Comparison of ENCODE assay signal across 30 cellular contexts in genomic region chr1:30882678-30883388, GRCh38. TPM values are rescaled to one million over a fixed set of nuclear protein-coding genes. Genes with fewer than 3 reads are reported as not detected.
DNase-seq lines count a peak whose midpoint lies in the region; ATAC-seq and TF ChIP-seq lines count a peak whose summit lies in the region.
"Had no signal": no experiment of that assay in that cellular context is flagged by ENCODE, and none has a peak within 500 bp of the region (broad histone marks: within the 10 kb centered on the region; RNA-seq: fewer than 3 reads in every experiment).

No MANE protein-coding gene starts in this region.

- no peaks in the 10 kb centered on the region for H3K36me3 ChIP-seq in adrenal gland (replicated peaks in 1 of 2)
- H3K36me3 ChIP-seq: gastrocnemius medialis, Peyer's patch had no signal

- no peaks in the 10 kb centered on the region for H3K9me3 ChIP-seq in adrenal gland (replicated peaks in 1 of 3)
- H3K9me3 ChIP-seq: body of pancreas, Caco-2, gastrocnemius medialis, Peyer's patch had no signal

- no peak overlapping the region for H3K4me3 Mint-ChIP-seq in stimulated activated memory B cell treated with anti-CD40 and anti-IgM and Interleukin-4, amounts not matched to agents 10 μg/mL and 1 μg/mL and 100 μg/mL, for 72 hours
- H3K4me3 Mint-ChIP-seq: activated CD4-positive, alpha-beta memory T cell treated with anti-CD3 and anti-CD28 coated beads for 36 hours; activated T-cell treated with anti-CD3 and anti-CD28 coated beads, Interleukin-2, amount 50 U/mL, for 72 hours; CD14-positive monocyte; mesothelial cell of epicardium; naive thymus-derived CD8-positive, alpha-beta T cell; T-helper 2 cell treated with Interferon-gamma antibody and Interleukin-4, amounts not matched to agents 5 μg/mL and 100 μg/mL, for 36 hours had no signal

- intact Hi-C loops in adrenal gland (cut with DNase I) = no loop called here

- H3K4me1 ChIP-seq in adrenal gland (replicated peaks in 1 of 2) = peaks cover 41 to 61% of the 10 kb centered on the region in 2 donors
- H3K4me1 ChIP-seq: body of pancreas, Caco-2 had no signal

- DNase-seq in G401 (ENCODE audit: low spot score) (peak; percentile 67), adrenal gland (peak in 5 of 7 donors; percentile 75 to 83 (median 79)), globus pallidus (ENCODE audit: low spot score) (peak; percentile 51), NCI-H510A treated with DMSO at 0.1 percent for 48 hours (lab: John Stamatoyannopoulos, UW) (no peak)
- DNase-seq: activated CD4-positive, alpha-beta memory T cell treated with anti-CD3 and anti-CD28 coated beads for 36 hours; activated CD4-positive, CD25-positive, alpha-beta regulatory T cell treated with anti-CD3 and anti-CD28 coated beads, Interleukin-2, amount 50 U/mL, for 72 hours; activated naive CD4-positive, alpha-beta T cell treated with Interleukin-2 at 50 U/mL for 16 hours; activated T-cell treated with anti-CD3 and anti-CD28 coated beads, Interleukin-2, amount 50 U/mL, for 72 hours; body of pancreas; Caco-2; gastrocnemius medialis; GOT3; kidney glomerular epithelial cell; naive thymus-derived CD8-positive, alpha-beta T cell; NCI-H1048; NCI-H187; NCI-H2171 treated with DMSO at 0.1 percent for 48 hours; NCI-H524; occipital lobe; Peyer's patch; SHP77 treated with DMSO at 0.1 percent for 48 hours; stimulated activated naive CD8-positive, alpha-beta T cell treated with anti-CD3 and anti-CD28 coated beads, Interleukin-15, Interleukin-2, amounts not matched to agents 100 U/mL and 50 U/mL, for 24 hours had no signal

- H3K4me3 ChIP-seq in adrenal gland = no peak overlapping the region
- H3K4me3 ChIP-seq: body of pancreas, gastrocnemius medialis, hepatocyte, Peyer's patch, smooth muscle cell had no signal

- ATAC-seq in stimulated activated memory B cell treated with anti-CD40 and anti-IgM and Interleukin-4, amounts not matched to agents 10 μg/mL and 1 μg/mL and 100 μg/mL, for 72 hours = no peak
- ATAC-seq in GM18861 (IDR thresholded peaks at IDR 0.05; ENCODE audit: unreplicated experiment) (no peak), HG03460 (IDR thresholded peaks at IDR 0.05; ENCODE audit: unreplicated experiment) (no peak)
- ATAC-seq: activated T-cell treated with anti-CD3 and anti-CD28 coated beads, Interleukin-2, amount 50 U/mL, for 72 hours; body of pancreas; gastrocnemius medialis; naive thymus-derived CD8-positive, alpha-beta T cell; stimulated activated naive CD8-positive, alpha-beta T cell treated with anti-CD3 and anti-CD28 coated beads, Interleukin-15, Interleukin-2, amounts not matched to agents 100 U/mL and 50 U/mL, for 24 hours had no signal

- peaks cover 60% of the 10 kb centered on the region for H3K27me3 Mint-ChIP-seq in stimulated activated memory B cell treated with anti-CD40 and anti-IgM and Interleukin-4, amounts not matched to agents 10 μg/mL and 1 μg/mL and 100 μg/mL, for 72 hours

- TF ChIP-seq POLR2A in adrenal gland (IDR thresholded peaks at IDR 0.05) = peak in 1 of 2 donors; percentile 4

- 44 to 55% (median 49%) methylated on average over 14 of the region's 14 CpGs for WGBS in adrenal gland, 4 donors

- in situ Hi-C loops in G401 (cut with HindIII; ENCODE audit: low sequenced_read_pairs) = no loop called here

- TF ChIP-seq CTCF in adrenal gland (IDR thresholded peaks at IDR 0.05) = peak in 4 of 6 experiments; percentile 19 to 53 (median 42)

- peaks cover 30% of the 10 kb centered on the region for H3K4me1 Mint-ChIP-seq in stimulated activated memory B cell treated with anti-CD40 and anti-IgM and Interleukin-4, amounts not matched to agents 10 μg/mL and 1 μg/mL and 100 μg/mL, for 72 hours

- no peaks in the 10 kb centered on the region for H3K36me3 Mint-ChIP-seq in stimulated activated memory B cell treated with anti-CD40 and anti-IgM and Interleukin-4, amounts not matched to agents 10 μg/mL and 1 μg/mL and 100 μg/mL, for 72 hours
- H3K36me3 Mint-ChIP-seq: activated CD4-positive, alpha-beta memory T cell treated with anti-CD3 and anti-CD28 coated beads for 36 hours; CD14-positive monocyte; mesothelial cell of epicardium; naive thymus-derived CD8-positive, alpha-beta T cell had no signal

- H3K9me3 Mint-ChIP-seq in stimulated activated memory B cell treated with anti-CD40 and anti-IgM and Interleukin-4, amounts not matched to agents 10 μg/mL and 1 μg/mL and 100 μg/mL, for 72 hours = no peaks in the 10 kb centered on the region
- H3K9me3 Mint-ChIP-seq: activated CD4-positive, alpha-beta memory T cell treated with anti-CD3 and anti-CD28 coated beads for 36 hours; activated T-cell treated with anti-CD3 and anti-CD28 coated beads, Interleukin-2, amount 50 U/mL, for 72 hours; mesothelial cell of epicardium; naive thymus-derived CD8-positive, alpha-beta T cell; T-helper 2 cell treated with Interferon-gamma antibody and Interleukin-4, amounts not matched to agents 5 μg/mL and 100 μg/mL, for 36 hours had no signal

- peak overlapping the region in 4 of 5 donors; percentile 4 to 92 (median 64) for H3K27ac ChIP-seq in adrenal gland
- H3K27ac ChIP-seq: body of pancreas, gastrocnemius medialis, hepatocyte, Peyer's patch had no signal

- H3K27me3 ChIP-seq in adrenal gland = no peaks in the 10 kb centered on the region
- H3K27me3 ChIP-seq: body of pancreas, gastrocnemius medialis, hepatocyte, Peyer's patch had no signal

- H3K27ac Mint-ChIP-seq in stimulated activated memory B cell treated with anti-CD40 and anti-IgM and Interleukin-4, amounts not matched to agents 10 μg/mL and 1 μg/mL and 100 μg/mL, for 72 hours = peak overlapping the region; percentile 24
- H3K27ac Mint-ChIP-seq: activated CD4-positive, alpha-beta memory T cell treated with anti-CD3 and anti-CD28 coated beads for 36 hours; activated T-cell treated with anti-CD3 and anti-CD28 coated beads, Interleukin-2, amount 50 U/mL, for 72 hours; mesothelial cell of epicardium; T-helper 2 cell treated with Interferon-gamma antibody and Interleukin-4, amounts not matched to agents 5 μg/mL and 100 μg/mL, for 36 hours had no signal

RNA-seq across cellular contexts. Expression of gene SDC3, which starts 25.7 kb away (rescaled TPM):
- 23.0 and 26.6 TPM in 2 replicates for total RNA-seq in G401 (2014; rRNA removed; shearing (Covaris generic))
- total RNA-seq in adrenal gland = 100 to 1,000 TPM; 119 to 536 (median 209) TPM
- 100 to 1,000 TPM in 2 of 3 donors, 10 to 100 TPM in 1; 85.5 to 190 (median 101) TPM for polyA plus RNA-seq in adrenal gland
- polyA plus RNA-seq: naive thymus-derived CD8-positive, alpha-beta T cell had no signal
